8 cellular contexts compared by ENCODE assay signal in genomic region chr18:12703096-12703567, GRCh38. TPM values are rescaled to one million over a fixed set of nuclear protein-coding genes. Genes with fewer than 3 reads are reported as not detected.
DNase-seq lines count a peak whose midpoint lies in the region; ATAC-seq and TF ChIP-seq lines count a peak whose summit lies in the region.

No MANE protein-coding gene starts in this region.

- H3K4me3 Mint-ChIP-seq in stimulated activated effector memory CD8-positive, alpha-beta T cell treated with anti-CD3 and anti-CD28 coated beads, Interleukin-12 subunit alpha, Interleukin-12 subunit beta, amount 100 ng/mL, for 72 hours: peak overlapping the region; percentile 99

- ATAC-seq in GM21447 (IDR thresholded peaks at IDR 0.05; ENCODE audit: unreplicated experiment) (peak; percentile 30), right cardiac atrium (no peak)
- peak; percentile 66 for ATAC-seq in stimulated activated effector memory CD8-positive, alpha-beta T cell treated with anti-CD3 and anti-CD28 coated beads, Interleukin-12 subunit alpha, Interleukin-12 subunit beta, amount 100 ng/mL, for 72 hours

- DNase-seq in right cardiac atrium: no peak
- DNase-seq in stimulated activated effector memory CD8-positive, alpha-beta T cell treated with anti-CD3 and anti-CD28 coated beads, Interleukin-12 subunit alpha, Interleukin-12 subunit beta, amount 100 ng/mL, for 72 hours (ENCODE audit: low spot score in 2 of 2): no peak
- no peak for DNase-seq in NCI-H524 (lab: John Stamatoyannopoulos, UW)
- DNase-seq in NCI-H524 treated with DMSO at 0.1 percent for 48 hours (lab: John Stamatoyannopoulos, UW): no peak
- no peak for DNase-seq in UCSD-AML1 (lab: John Stamatoyannopoulos, UW; ENCODE audit: unreplicated experiment)

- H3K4me1 ChIP-seq in ACC112 (ENCODE audit: control insufficient read depth, insufficient read depth, low read length, unreplicated experiment) (peaks cover 30% of the 10 kb centered on the region), right cardiac atrium (ENCODE audit: control insufficient read depth, insufficient read depth, low read length) (peaks cover 2% of the 10 kb centered on the region)

- peak overlapping the region; percentile 98 for H2AFZ ChIP-seq in ACC112 (ENCODE audit: low read length, unreplicated experiment)

- H3K9me3 Mint-ChIP-seq in stimulated activated effector memory CD8-positive, alpha-beta T cell treated with anti-CD3 and anti-CD28 coated beads, Interleukin-12 subunit alpha, Interleukin-12 subunit beta, amount 100 ng/mL, for 72 hours: no peaks in the 10 kb centered on the region

- H3K79me2 ChIP-seq in ACC112 (ENCODE audit: control insufficient read depth, insufficient read depth, low read length, unreplicated experiment): peaks cover 65% of the 10 kb centered on the region

- peaks cover 16% of the 10 kb centered on the region for H3K36me3 ChIP-seq in ACC112 (ENCODE audit: insufficient read depth, low read length)

- intact Hi-C loops in right cardiac atrium (cut with DNase I): no loop called here

- no peaks in the 10 kb centered on the region for H3K9me3 ChIP-seq in right cardiac atrium (ENCODE audit: control insufficient read depth, low read length)

- H3K27ac Mint-ChIP-seq in stimulated activated effector memory CD8-positive, alpha-beta T cell treated with anti-CD3 and anti-CD28 coated beads, Interleukin-12 subunit alpha, Interleukin-12 subunit beta, amount 100 ng/mL, for 72 hours: peak overlapping the region; percentile 100

- peak overlapping the region; percentile 92 for H3K4me3 ChIP-seq in ACC112 (ENCODE audit: low read depth, low read length)
- H3K4me3 ChIP-seq in right cardiac atrium (ENCODE audit: low read length): peak overlapping the region; percentile 49

- whole genome bisulfite sequencing in right cardiac atrium: under 1% methylated on average over 28 of the region's 28 CpGs

- peaks cover 50% of the 10 kb centered on the region for H3K36me3 Mint-ChIP-seq in stimulated activated effector memory CD8-positive, alpha-beta T cell treated with anti-CD3 and anti-CD28 coated beads, Interleukin-12 subunit alpha, Interleukin-12 subunit beta, amount 100 ng/mL, for 72 hours

- H3K27ac ChIP-seq in ACC112 (ENCODE audit: low read depth, low read length) (peak overlapping the region; percentile 91), VCaP (peak overlapping the region; percentile 98), right cardiac atrium (ENCODE audit: low read length) (peak overlapping the region; percentile 87)

- TF ChIP-seq CTCF in VCaP (conservative IDR thresholded peaks at IDR 0.05): no peak

- H3K27me3 ChIP-seq in ACC112 (ENCODE audit: insufficient read depth, low read length) (no peaks in the 10 kb centered on the region), right cardiac atrium (ENCODE audit: control insufficient read depth, insufficient read depth) (no peaks in the 10 kb centered on the region)

- H3K4me1 Mint-ChIP-seq in stimulated activated effector memory CD8-positive, alpha-beta T cell treated with anti-CD3 and anti-CD28 coated beads, Interleukin-12 subunit alpha, Interleukin-12 subunit beta, amount 100 ng/mL, for 72 hours: peaks cover 36% of the 10 kb centered on the region

RNA-seq across cellular contexts. Expression of gene PSMG2, which starts 0.3 kb away (rescaled TPM):
- 10 to 100 TPM; 44.4 to 48.3 (median 45.5) TPM for total RNA-seq in right cardiac atrium
- polyA plus RNA-seq in right cardiac atrium: 62.4 TPM

RNA-seq across cellular contexts. Expression of gene CEP76, which starts 0.6 kb away (rescaled TPM):
- total RNA-seq in right cardiac atrium: 1 to 10 TPM; 3.2 to 4.2 (median 3.9) TPM
- polyA plus RNA-seq in right cardiac atrium: 2.3 TPM

RNA-seq across cellular contexts. Expression of gene SPIRE1, which starts 45.2 kb away (rescaled TPM):
- total RNA-seq in right cardiac atrium: 10 to 100 TPM; 34.3 to 41.9 (median 38.2) TPM
- 9.5 TPM for polyA plus RNA-seq in right cardiac atrium

Comparison
In these comparisons a context has a peak if more than half of its experiments do, and no peak if none do; other contexts are left out.
1. ATAC-seq: peak in GM21447 (single experiment) and stimulated activated effector memory CD8-positive, alpha-beta T cell treated with anti-CD3 and anti-CD28 coated beads, Interleukin-12 subunit alpha, Interleukin-12 subunit beta, amount 100 ng/mL, for 72 hours (single experiment); none in right cardiac atrium (0 of 2).
2. Peak in every context shown above with its lines, with median percentiles within 50 percentile points of each other: H3K27ac ChIP-seq.